10 cellular contexts compared by ENCODE assay signal in genomic region chr6:93036835-93037234, GRCh38.
A peak's percentile ranks its signal among the peaks of the same experiment; 100 is the strongest.
DNase-seq lines count a peak whose midpoint lies in the region; ATAC-seq and TF ChIP-seq lines count a peak whose summit lies in the region.
"Had no signal": no experiment of that assay in that cellular context is flagged by ENCODE, and none has a peak within 500 bp of the region (broad histone marks: within the 10 kb centered on the region; RNA-seq: fewer than 3 reads in every experiment).

No MANE protein-coding gene starts in this region.

- TF ChIP-seq POLR2A in transverse colon (IDR thresholded peaks at IDR 0.05) = no peak

- H3K4me3 Mint-ChIP-seq in CD4-positive, alpha-beta memory T cell = no peak overlapping the region
- H3K4me3 Mint-ChIP-seq: activated naive CD8-positive, alpha-beta T cell treated with anti-CD3 and anti-CD28 coated beads for 36 hours had no signal

- H3K4me1 Mint-ChIP-seq in CD4-positive, alpha-beta memory T cell = no peaks in the 10 kb centered on the region
- H3K4me1 Mint-ChIP-seq: activated naive CD8-positive, alpha-beta T cell treated with anti-CD3 and anti-CD28 coated beads for 36 hours had no signal

- no peak overlapping the region for H3K27ac Mint-ChIP-seq in CD4-positive, alpha-beta memory T cell
- H3K27ac Mint-ChIP-seq: activated naive CD8-positive, alpha-beta T cell treated with anti-CD3 and anti-CD28 coated beads for 36 hours had no signal

- H3K36me3 ChIP-seq in transverse colon = no peaks in the 10 kb centered on the region
- no peaks in the 10 kb centered on the region for H3K36me3 ChIP-seq in CD4-positive, alpha-beta memory T cell (ENCODE audit: insufficient read depth, low read length)
- H3K36me3 ChIP-seq: SJCRH30 had no signal

- H3K36me3 Mint-ChIP-seq in CD4-positive, alpha-beta memory T cell = no peaks in the 10 kb centered on the region
- H3K36me3 Mint-ChIP-seq: activated naive CD8-positive, alpha-beta T cell treated with anti-CD3 and anti-CD28 coated beads for 36 hours had no signal

- in situ Hi-C loops in astrocyte of the cerebellum (cut with HindIII; ENCODE audit: low sequenced_read_pairs) (no loop called here), transverse colon (cut with MboI; ENCODE audit: low pct_ligation_motif_present in 1 of 4, low pct_unique_long_range_greater_than_20kb in 1 of 4, low sequenced_read_pairs in 3 of 4) (no loop called here)

- TF ChIP-seq CTCF in GM12873 (IDR thresholded peaks at IDR 0.05; ENCODE audit: insufficient read depth, low read depth, low read length, missing control alignments) = peak; percentile 45
- peak; percentile 73 for TF ChIP-seq CTCF in LNCAP (IDR thresholded peaks at IDR 0.05)
- TF ChIP-seq CTCF in astrocyte of the cerebellum (IDR thresholded peaks at IDR 0.05; ENCODE audit: low read depth, low read length, missing control alignments) = peak; percentile 49
- TF ChIP-seq CTCF in transverse colon (IDR thresholded peaks at IDR 0.05) = no peak

- POLR2A ChIA-PET in CD4-positive, alpha-beta memory T cell (lab: Charles Lee; ENCODE audit: partially characterized antibody) = no interaction called here

- no peaks in the 10 kb centered on the region for H3K4me1 ChIP-seq in transverse colon
- H3K4me1 ChIP-seq in CD4-positive, alpha-beta memory T cell (ENCODE audit: insufficient read depth, low read length) = no peaks in the 10 kb centered on the region
- H3K4me1 ChIP-seq: SJCRH30 had no signal

- intact Hi-C loops in transverse colon (cut with DNase I; ENCODE audit: low total_unique reads) = no loop called here
- intact Hi-C loops in CD4-positive, alpha-beta memory T cell (cut with micrococcal nuclease) = no loop called here

- H3K9me3 Mint-ChIP-seq in CD4-positive, alpha-beta memory T cell = peaks cover 2 to 44% (median 15%) of the 10 kb centered on the region in 8 donors

- H3K27me3 ChIP-seq in transverse colon = no peaks in the 10 kb centered on the region
- H3K27me3 ChIP-seq in CD4-positive, alpha-beta memory T cell (ENCODE audit: insufficient read depth, low read length) = no peaks in the 10 kb centered on the region
- H3K27me3 ChIP-seq: SJCRH30 had no signal

- no peak for TF ChIP-seq EP300 in transverse colon (IDR thresholded peaks at IDR 0.05; ENCODE audit: low read depth)

- H3K9me3 ChIP-seq in transverse colon = peaks cover 5 to 9% of the 10 kb centered on the region in 2 donors
- H3K9me3 ChIP-seq in CD4-positive, alpha-beta memory T cell (ENCODE audit: control insufficient read depth in 1 of 2, low read length in 2 of 2) = no peaks in the 10 kb centered on the region

- 83 to 100% methylated on average over 1 of the region's 1 CpG for WGBS in transverse colon (ENCODE audit: low coverage in 1 of 2), 2 donors

- no peak overlapping the region for H3K27ac ChIP-seq in transverse colon
- no peak overlapping the region for H3K27ac ChIP-seq in CD4-positive, alpha-beta memory T cell (ENCODE audit: low read depth, low read length)
- H3K27ac ChIP-seq: SJCRH30 had no signal

- H3K27me3 Mint-ChIP-seq in CD4-positive, alpha-beta memory T cell = no peaks in the 10 kb centered on the region
- H3K27me3 Mint-ChIP-seq: activated naive CD8-positive, alpha-beta T cell treated with anti-CD3 and anti-CD28 coated beads for 36 hours had no signal

- DNase-seq in astrocyte of the cerebellum (ENCODE audit: low read depth) (peak; percentile 6), myocyte (ENCODE audit: low read depth) (peak; percentile 15), transverse colon (no peak)
- DNase-seq in CD4-positive, alpha-beta memory T cell = no peak
- DNase-seq: activated naive CD8-positive, alpha-beta T cell treated with anti-CD3 and anti-CD28 coated beads for 36 hours had no signal

- CTCF ChIA-PET in CD4-positive, alpha-beta memory T cell (lab: Charles Lee; ENCODE audit: partially characterized antibody) = interaction anchor here (1.3 kb wide), 1 partner anchor 15 kb away, joined by 3 read pairs; no protein-coding TSS in a partner anchor

- ATAC-seq in HG02973 (IDR thresholded peaks at IDR 0.05; ENCODE audit: unreplicated experiment) (no peak), HG02763 (IDR thresholded peaks at IDR 0.05; ENCODE audit: unreplicated experiment) (no peak)

- H3K4me3 ChIP-seq in astrocyte of the cerebellum (ENCODE audit: low read depth, low read length) (no peak overlapping the region), transverse colon (no peak overlapping the region)
- no peak overlapping the region for H3K4me3 ChIP-seq in CD4-positive, alpha-beta memory T cell (ENCODE audit: low read length in 2 of 2)
- H3K4me3 ChIP-seq: SJCRH30 had no signal

Comparison
In these comparisons a context has a peak if more than half of its experiments do, and no peak if none do; other contexts are left out.
1. CTCF ChIP-seq: peak in GM12873 (single experiment), LNCAP (single experiment) and astrocyte of the cerebellum (single experiment); none in transverse colon (0 of 5).
2. DNase-seq: peak in astrocyte of the cerebellum (single experiment) and myocyte (single experiment); none in transverse colon (single experiment) and CD4-positive, alpha-beta memory T cell (0 of 5).